In genomic region chr10:62040896-62041295, GRCh38 we compare ENCODE assay signal across 15 cellular contexts.
DNase-seq lines count a peak whose midpoint lies in the region; ATAC-seq and TF ChIP-seq lines count a peak whose summit lies in the region.
"Had no signal": no experiment of that assay in that cellular context is flagged by ENCODE, and none has a peak within 500 bp of the region (broad histone marks: within the 10 kb centered on the region; RNA-seq: fewer than 3 reads in every experiment).

No MANE protein-coding gene starts in this region.

- H3K9me3 ChIP-seq in CD4-positive, alpha-beta T cell (ENCODE audit: control insufficient read depth, low read length), result no peaks in the 10 kb centered on the region
- no peaks in the 10 kb centered on the region for H3K9me3 ChIP-seq in right cardiac atrium (ENCODE audit: control insufficient read depth, low read length)
- H3K9me3 ChIP-seq: colonic mucosa, lower lobe of right lung, right lobe of liver, SJSA1 had no signal

- POLR2A ChIA-PET in CD4-positive, alpha-beta T cell (lab: Charles Lee), result interaction anchor here (0.7 to 6.7 kb wide), 4 partner anchors 8 to 141 kb away, joined by 3 to 103 read pairs (median 4); partner anchors contain the start of gene ARID5B

- CTCF ChIA-PET in CD4-positive, alpha-beta T cell (lab: Charles Lee), result interaction anchor here (1.0 to 5.4 kb wide), 3 partner anchors 18 to 203 kb away, joined by 3 to 74 read pairs (median 3); no protein-coding TSS in a partner anchor

- peak overlapping the region; percentile 24 for H3K27ac Mint-ChIP-seq in CD4-positive, alpha-beta T cell
- H3K27ac Mint-ChIP-seq in HFFc6, result peak overlapping the region; percentile 48
- H3K27ac Mint-ChIP-seq in activated naive CD4-positive, alpha-beta T cell treated with anti-CD3 and anti-CD28 coated beads, Interleukin-2, amount 50 U/mL, for 72 hours, result peak overlapping the region; percentile 96 to 97
- H3K27ac Mint-ChIP-seq in nephron progenitor cell, result peak overlapping the region; percentile 24

- H3K27ac ChIP-seq in CD4-positive, alpha-beta T cell (ENCODE audit: low read depth, low read length), result no peak overlapping the region
- H3K27ac ChIP-seq in right cardiac atrium (ENCODE audit: low read length), result no peak overlapping the region
- H3K27ac ChIP-seq: colonic mucosa, epithelial cell of prostate, lower lobe of right lung, right lobe of liver, SJSA1 had no signal

- intact Hi-C loops in CD4-positive, alpha-beta T cell (cut with DNase I, micrococcal nuclease), result loop anchor here in 1 of 2 experiments (5.0 kb wide), 2 partner anchors 41 to 146 kb away; no protein-coding TSS in a partner anchor
- intact Hi-C loops in right cardiac atrium (cut with DNase I), result loop anchor here in 1 of 4 donors (5.0 kb wide), 1 partner anchor 201 kb away; no protein-coding TSS in a partner anchor

- no peak overlapping the region for H3K4me3 ChIP-seq in right cardiac atrium (ENCODE audit: low read length)
- H3K4me3 ChIP-seq: colonic mucosa, lower lobe of right lung, right lobe of liver, SJSA1 had no signal

- no peak overlapping the region for H3K4me3 Mint-ChIP-seq in CD4-positive, alpha-beta T cell
- H3K4me3 Mint-ChIP-seq in HFFc6 (no peak overlapping the region), nephron progenitor cell (no peak overlapping the region)
- H3K4me3 Mint-ChIP-seq: CD14-positive monocyte had no signal

- no peak for DNase-seq in CD4-positive, alpha-beta T cell
- DNase-seq in HFFc6 (no peak), nephron progenitor cell (no peak), right cardiac atrium (no peak), DMS114 treated with DMSO at 0.1 percent for 48 hours (lab: John Stamatoyannopoulos, UW; ENCODE audit: unreplicated experiment) (no peak), NOMO-1 treated with dmso at 0.1 percent for 144 hours (lab: John Stamatoyannopoulos, UW; ENCODE audit: unreplicated experiment) (no peak)
- DNase-seq in activated naive CD4-positive, alpha-beta T cell treated with anti-CD3 and anti-CD28 coated beads, Interleukin-2, amount 50 U/mL, for 72 hours (ENCODE audit: low spot score in 2 of 2), result no peak
- DNase-seq: colonic mucosa, Karpas-422, lower lobe of right lung, NCI-H1436 treated with DMSO at 0.1 percent for 48 hours, right lobe of liver had no signal

- no peaks in the 10 kb centered on the region for H3K27me3 ChIP-seq in CD4-positive, alpha-beta T cell (ENCODE audit: control insufficient read depth, insufficient read depth, low read length)
- no peaks in the 10 kb centered on the region for H3K27me3 ChIP-seq in right cardiac atrium (ENCODE audit: control insufficient read depth, insufficient read depth)
- H3K27me3 ChIP-seq: colonic mucosa, right lobe of liver, SJSA1 had no signal

- no peak for ATAC-seq in CD4-positive, alpha-beta T cell (ENCODE audit: poor library complexity)
- no peak for ATAC-seq in activated naive CD4-positive, alpha-beta T cell treated with anti-CD3 and anti-CD28 coated beads, Interleukin-2, amount 50 U/mL, for 72 hours
- no peak for ATAC-seq in right cardiac atrium
- ATAC-seq: lower lobe of right lung, right lobe of liver had no signal

- H3K9me3 Mint-ChIP-seq in CD4-positive, alpha-beta T cell, result no peaks in the 10 kb centered on the region
- no peaks in the 10 kb centered on the region for H3K9me3 Mint-ChIP-seq in HFFc6
- peaks cover 0 to 7% of the 10 kb centered on the region in 2 donors for H3K9me3 Mint-ChIP-seq in activated naive CD4-positive, alpha-beta T cell treated with anti-CD3 and anti-CD28 coated beads, Interleukin-2, amount 50 U/mL, for 72 hours
- H3K9me3 Mint-ChIP-seq in nephron progenitor cell, result no peaks in the 10 kb centered on the region

- H3K27me3 Mint-ChIP-seq in CD4-positive, alpha-beta T cell, result no peaks in the 10 kb centered on the region
- H3K27me3 Mint-ChIP-seq in HFFc6 (ENCODE audit: insufficient read depth), result peaks cover 8% of the 10 kb centered on the region
- H3K27me3 Mint-ChIP-seq in nephron progenitor cell (ENCODE audit: low read depth, poor library complexity), result peaks cover 3% of the 10 kb centered on the region

- WGBS in right cardiac atrium, result 91% methylated on average over 4 of the region's 4 CpGs

- H3K36me3 Mint-ChIP-seq in CD4-positive, alpha-beta T cell (ENCODE audit: low read depth), result no peaks in the 10 kb centered on the region
- H3K36me3 Mint-ChIP-seq in HFFc6 (ENCODE audit: low read depth) (peaks cover 16% of the 10 kb centered on the region), nephron progenitor cell (ENCODE audit: low read depth) (peaks cover 5% of the 10 kb centered on the region)
- H3K36me3 Mint-ChIP-seq in activated naive CD4-positive, alpha-beta T cell treated with anti-CD3 and anti-CD28 coated beads, Interleukin-2, amount 50 U/mL, for 72 hours, result peaks cover 31 to 71% of the 10 kb centered on the region in 2 donors
- H3K36me3 Mint-ChIP-seq: CD14-positive monocyte had no signal

- TF ChIP-seq CTCF in CD4-positive, alpha-beta T cell (IDR thresholded peaks at IDR 0.05), result no peak
- no peak for TF ChIP-seq CTCF in HFFc6 (IDR thresholded peaks at IDR 0.05)
- no peak for TF ChIP-seq CTCF in nephron progenitor cell (IDR thresholded peaks at IDR 0.05)

- H3K4me1 Mint-ChIP-seq in CD4-positive, alpha-beta T cell (ENCODE audit: low read depth), result peaks cover 87% of the 10 kb centered on the region
- H3K4me1 Mint-ChIP-seq in HFFc6 (ENCODE audit: low read depth), result peaks cover 100% of the 10 kb centered on the region
- peaks cover 85% of the 10 kb centered on the region for H3K4me1 Mint-ChIP-seq in nephron progenitor cell

- H3K4me1 ChIP-seq in right cardiac atrium (ENCODE audit: control insufficient read depth, insufficient read depth, low read length), result no peaks in the 10 kb centered on the region

Comparison
In these comparisons a context has a peak if more than half of its experiments do, and no peak if none do; other contexts are left out.
1. H3K27ac Mint-ChIP-seq: peak in every context shown above with its lines; median percentile 96 in activated naive CD4-positive, alpha-beta T cell treated with anti-CD3 and anti-CD28 coated beads, Interleukin-2, amount 50 U/mL, for 72 hours; 48 in HFFc6; 24 in CD4-positive, alpha-beta T cell; 24 in nephron progenitor cell.